Comparison of ENCODE assay signal across 1 cellular context in the genomic region with DNA sequence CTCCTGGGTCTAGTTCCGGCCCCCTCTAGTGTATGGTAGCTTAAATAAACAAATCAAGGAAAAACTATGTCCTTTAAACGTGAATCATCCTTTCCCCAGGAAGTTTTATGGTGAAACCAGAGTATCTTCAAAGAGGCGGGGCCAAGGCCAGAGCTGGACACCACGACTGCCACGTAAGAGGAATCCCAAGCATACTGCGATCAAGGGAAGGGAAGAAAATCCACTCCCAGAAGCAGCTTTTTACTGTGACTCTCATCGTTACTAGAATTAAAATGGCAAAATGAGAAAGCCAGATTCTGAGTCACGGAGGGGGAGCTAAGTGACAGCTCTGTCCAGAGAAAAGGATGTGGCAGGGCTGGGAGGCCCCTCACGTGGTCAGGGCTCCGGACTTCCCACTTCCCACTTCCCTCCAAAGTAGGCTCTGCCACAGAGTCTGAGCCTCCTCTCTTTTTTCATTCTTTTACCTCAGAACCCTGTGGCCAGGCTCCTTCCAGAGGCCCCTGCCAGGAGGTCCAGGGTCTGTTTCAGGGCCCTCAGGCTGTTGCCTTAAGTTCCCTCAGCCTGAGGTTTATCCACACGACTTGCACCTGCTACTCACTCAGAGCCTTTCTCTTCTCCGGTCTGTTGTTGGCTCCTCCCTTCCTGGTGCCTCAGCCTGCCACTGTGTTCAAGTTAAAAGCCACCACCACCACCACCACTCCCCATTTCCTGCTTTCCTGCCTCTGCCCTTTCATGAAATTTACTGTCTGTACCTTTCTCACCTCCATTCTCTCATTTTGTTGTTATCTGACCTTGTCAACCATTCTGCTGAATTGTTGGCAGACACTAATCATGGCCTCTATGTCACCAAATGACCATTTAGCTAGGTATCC.
TF ChIP-seq lines count a peak whose summit lies in the region.

No MANE protein-coding gene starts in this region.

TF ChIP-seq in HepG2, 621 proteins besides CTCF, POLR2A, EP300 and RAD21 (continued from another document and continues in another):
- TF ChIP-seq RXRB (CRISPR knock-in tag; IDR thresholded peaks at IDR 0.05; ENCODE audit: borderline replicate concordance) (peak; percentile 52; the same call in 1 of the 2 replicates), ZNF441 (CRISPR knock-in tag; IDR thresholded peaks at IDR 0.05; ENCODE audit: borderline replicate concordance) (0 out of 2 replicates have a peak, but pooled peaks have one; percentile 36), ZSCAN12 (CRISPR knock-in tag; IDR thresholded peaks at IDR 0.05) (no peak), TCF7 (IDR thresholded peaks at IDR 0.05; ENCODE audit: low read depth) (0 out of 2 replicates have a peak, but pooled peaks have one; percentile 38), ZNF775 (CRISPR knock-in tag; IDR thresholded peaks at IDR 0.05; ENCODE audit: borderline replicate concordance) (0 out of 2 replicates have a peak, but pooled peaks have one; percentile 7), ERF (CRISPR knock-in tag; IDR thresholded peaks at IDR 0.05) (peak; percentile 87; the same call in 1 of the 2 replicates), THAP11 (CRISPR knock-in tag; IDR thresholded peaks at IDR 0.05) (0 out of 2 replicates have a peak, but pooled peaks have one; percentile 34), FOXC1 (CRISPR knock-in tag; IDR thresholded peaks at IDR 0.05; ENCODE audit: borderline replicate concordance) (peak; percentile 54; the same call in 1 of the 2 replicates), DMAP1 (CRISPR knock-in tag; IDR thresholded peaks at IDR 0.05) (peak; percentile 93), SP5 (CRISPR knock-in tag; IDR thresholded peaks at IDR 0.05; ENCODE audit: borderline replicate concordance, low read depth) (peak; percentile 69), ZNF670 (CRISPR knock-in tag; IDR thresholded peaks at IDR 0.05; ENCODE audit: borderline replicate concordance) (peak; percentile 42; the same call in 1 of the 2 replicates), SP140L (CRISPR knock-in tag; IDR thresholded peaks at IDR 0.05; ENCODE audit: borderline replicate concordance) (0 out of 2 replicates have a peak, but pooled peaks have one; percentile 27), RARG (CRISPR knock-in tag; IDR thresholded peaks at IDR 0.05; ENCODE audit: low read depth) (no peak), GATA4 (IDR thresholded peaks at IDR 0.05; ENCODE audit: borderline replicate concordance, low read depth) (0 out of 2 replicates have a peak, but pooled peaks have one; percentile 17), ZBTB42 (CRISPR knock-in tag; IDR thresholded peaks at IDR 0.05) (no peak), PRPF4 (IDR thresholded peaks at IDR 0.05; ENCODE audit: low read depth, low read length, poor library complexity, severe bottlenecking) (no peak), U2AF1 (optimal IDR thresholded peaks at IDR 0.05; ENCODE audit: low read depth, low read length) (peak; percentile 42), TSC22D2 (CRISPR knock-in tag; IDR thresholded peaks at IDR 0.05; ENCODE audit: borderline replicate concordance) (0 out of 2 replicates have a peak, but pooled peaks have one; percentile 58), PPARG (CRISPR knock-in tag; conservative IDR thresholded peaks at IDR 0.05) (peak; percentile 24; the same call in 1 of the 2 replicates), CHCHD3 (CRISPR knock-in tag; IDR thresholded peaks at IDR 0.05) (no peak), CREB1 (IDR thresholded peaks at IDR 0.05) (no peak), CREB1 (CRISPR knock-in tag; IDR thresholded peaks at IDR 0.05) (peak; percentile 74), GZF1 (CRISPR knock-in tag; IDR thresholded peaks at IDR 0.05) (no peak), POGZ (CRISPR knock-in tag; IDR thresholded peaks at IDR 0.05) (peak; percentile 52; the same call in 1 of the 2 replicates), HDAC1 (CRISPR knock-in tag; IDR thresholded peaks at IDR 0.05) (peak; percentile 34; the same call in 1 of the 2 replicates), XRCC5 (optimal IDR thresholded peaks at IDR 0.05; ENCODE audit: low read length) (peak; percentile 67)
- TF ChIP-seq, protein P1, sequence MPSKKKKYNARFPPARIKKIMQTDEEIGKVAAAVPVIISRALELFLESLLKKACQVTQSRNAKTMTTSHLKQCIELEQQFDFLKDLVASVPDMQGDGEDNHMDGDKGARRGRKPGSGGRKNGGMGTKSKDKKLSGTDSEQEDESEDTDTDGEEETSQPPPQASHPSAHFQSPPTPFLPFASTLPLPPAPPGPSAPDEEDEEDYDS (CRISPR knock-in tag; IDR thresholded peaks at IDR 0.05), result peak; percentile 71; the same call in 1 of the 2 replicates
- TF ChIP-seq, protein P2, sequence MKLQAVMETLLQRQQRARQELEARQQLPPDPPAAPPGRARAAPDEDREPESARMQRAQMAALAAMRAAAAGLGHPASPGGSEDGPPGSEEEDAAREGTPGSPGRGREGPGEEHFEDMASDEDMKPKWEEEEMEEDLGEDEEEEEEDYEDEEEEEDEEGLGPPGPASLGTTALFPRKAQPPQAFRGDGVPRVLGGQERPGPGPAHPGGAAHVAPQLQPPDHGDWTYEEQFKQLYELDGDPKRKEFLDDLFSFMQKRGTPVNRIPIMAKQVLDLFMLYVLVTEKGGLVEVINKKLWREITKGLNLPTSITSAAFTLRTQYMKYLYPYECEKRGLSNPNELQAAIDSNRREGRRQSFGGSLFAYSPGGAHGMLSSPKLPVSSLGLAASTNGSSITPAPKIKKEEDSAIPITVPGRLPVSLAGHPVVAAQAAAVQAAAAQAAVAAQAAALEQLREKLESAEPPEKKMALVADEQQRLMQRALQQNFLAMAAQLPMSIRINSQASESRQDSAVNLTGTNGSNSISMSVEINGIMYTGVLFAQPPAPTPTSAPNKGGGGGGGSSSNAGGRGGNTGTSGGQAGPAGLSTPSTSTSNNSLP (IDR thresholded peaks at IDR 0.05; ENCODE audit: low read depth, low read length), result peak; percentile 41; the same call in 1 of the 2 replicates
- TF ChIP-seq, protein P3, sequence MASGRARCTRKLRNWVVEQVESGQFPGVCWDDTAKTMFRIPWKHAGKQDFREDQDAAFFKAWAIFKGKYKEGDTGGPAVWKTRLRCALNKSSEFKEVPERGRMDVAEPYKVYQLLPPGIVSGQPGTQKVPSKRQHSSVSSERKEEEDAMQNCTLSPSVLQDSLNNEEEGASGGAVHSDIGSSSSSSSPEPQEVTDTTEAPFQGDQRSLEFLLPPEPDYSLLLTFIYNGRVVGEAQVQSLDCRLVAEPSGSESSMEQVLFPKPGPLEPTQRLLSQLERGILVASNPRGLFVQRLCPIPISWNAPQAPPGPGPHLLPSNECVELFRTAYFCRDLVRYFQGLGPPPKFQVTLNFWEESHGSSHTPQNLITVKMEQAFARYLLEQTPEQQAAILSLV (CRISPR knock-in tag; IDR thresholded peaks at IDR 0.05; ENCODE audit: borderline replicate concordance), result 0 out of 2 replicates have a peak, but pooled peaks have one; percentile 26
- TF ChIP-seq, protein P4, sequence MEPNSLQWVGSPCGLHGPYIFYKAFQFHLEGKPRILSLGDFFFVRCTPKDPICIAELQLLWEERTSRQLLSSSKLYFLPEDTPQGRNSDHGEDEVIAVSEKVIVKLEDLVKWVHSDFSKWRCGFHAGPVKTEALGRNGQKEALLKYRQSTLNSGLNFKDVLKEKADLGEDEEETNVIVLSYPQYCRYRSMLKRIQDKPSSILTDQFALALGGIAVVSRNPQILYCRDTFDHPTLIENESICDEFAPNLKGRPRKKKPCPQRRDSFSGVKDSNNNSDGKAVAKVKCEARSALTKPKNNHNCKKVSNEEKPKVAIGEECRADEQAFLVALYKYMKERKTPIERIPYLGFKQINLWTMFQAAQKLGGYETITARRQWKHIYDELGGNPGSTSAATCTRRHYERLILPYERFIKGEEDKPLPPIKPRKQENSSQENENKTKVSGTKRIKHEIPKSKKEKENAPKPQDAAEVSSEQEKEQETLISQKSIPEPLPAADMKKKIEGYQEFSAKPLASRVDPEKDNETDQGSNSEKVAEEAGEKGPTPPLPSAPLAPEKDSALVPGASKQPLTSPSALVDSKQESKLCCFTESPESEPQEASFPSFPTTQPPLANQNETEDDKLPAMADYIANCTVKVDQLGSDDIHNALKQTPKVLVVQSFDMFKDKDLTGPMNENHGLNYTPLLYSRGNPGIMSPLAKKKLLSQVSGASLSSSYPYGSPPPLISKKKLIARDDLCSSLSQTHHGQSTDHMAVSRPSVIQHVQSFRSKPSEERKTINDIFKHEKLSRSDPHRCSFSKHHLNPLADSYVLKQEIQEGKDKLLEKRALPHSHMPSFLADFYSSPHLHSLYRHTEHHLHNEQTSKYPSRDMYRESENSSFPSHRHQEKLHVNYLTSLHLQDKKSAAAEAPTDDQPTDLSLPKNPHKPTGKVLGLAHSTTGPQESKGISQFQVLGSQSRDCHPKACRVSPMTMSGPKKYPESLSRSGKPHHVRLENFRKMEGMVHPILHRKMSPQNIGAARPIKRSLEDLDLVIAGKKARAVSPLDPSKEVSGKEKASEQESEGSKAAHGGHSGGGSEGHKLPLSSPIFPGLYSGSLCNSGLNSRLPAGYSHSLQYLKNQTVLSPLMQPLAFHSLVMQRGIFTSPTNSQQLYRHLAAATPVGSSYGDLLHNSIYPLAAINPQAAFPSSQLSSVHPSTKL (CRISPR knock-in tag; IDR thresholded peaks at IDR 0.05), result peak; percentile 51; the same call in 1 of the 2 replicates
- TF ChIP-seq, protein P5, sequence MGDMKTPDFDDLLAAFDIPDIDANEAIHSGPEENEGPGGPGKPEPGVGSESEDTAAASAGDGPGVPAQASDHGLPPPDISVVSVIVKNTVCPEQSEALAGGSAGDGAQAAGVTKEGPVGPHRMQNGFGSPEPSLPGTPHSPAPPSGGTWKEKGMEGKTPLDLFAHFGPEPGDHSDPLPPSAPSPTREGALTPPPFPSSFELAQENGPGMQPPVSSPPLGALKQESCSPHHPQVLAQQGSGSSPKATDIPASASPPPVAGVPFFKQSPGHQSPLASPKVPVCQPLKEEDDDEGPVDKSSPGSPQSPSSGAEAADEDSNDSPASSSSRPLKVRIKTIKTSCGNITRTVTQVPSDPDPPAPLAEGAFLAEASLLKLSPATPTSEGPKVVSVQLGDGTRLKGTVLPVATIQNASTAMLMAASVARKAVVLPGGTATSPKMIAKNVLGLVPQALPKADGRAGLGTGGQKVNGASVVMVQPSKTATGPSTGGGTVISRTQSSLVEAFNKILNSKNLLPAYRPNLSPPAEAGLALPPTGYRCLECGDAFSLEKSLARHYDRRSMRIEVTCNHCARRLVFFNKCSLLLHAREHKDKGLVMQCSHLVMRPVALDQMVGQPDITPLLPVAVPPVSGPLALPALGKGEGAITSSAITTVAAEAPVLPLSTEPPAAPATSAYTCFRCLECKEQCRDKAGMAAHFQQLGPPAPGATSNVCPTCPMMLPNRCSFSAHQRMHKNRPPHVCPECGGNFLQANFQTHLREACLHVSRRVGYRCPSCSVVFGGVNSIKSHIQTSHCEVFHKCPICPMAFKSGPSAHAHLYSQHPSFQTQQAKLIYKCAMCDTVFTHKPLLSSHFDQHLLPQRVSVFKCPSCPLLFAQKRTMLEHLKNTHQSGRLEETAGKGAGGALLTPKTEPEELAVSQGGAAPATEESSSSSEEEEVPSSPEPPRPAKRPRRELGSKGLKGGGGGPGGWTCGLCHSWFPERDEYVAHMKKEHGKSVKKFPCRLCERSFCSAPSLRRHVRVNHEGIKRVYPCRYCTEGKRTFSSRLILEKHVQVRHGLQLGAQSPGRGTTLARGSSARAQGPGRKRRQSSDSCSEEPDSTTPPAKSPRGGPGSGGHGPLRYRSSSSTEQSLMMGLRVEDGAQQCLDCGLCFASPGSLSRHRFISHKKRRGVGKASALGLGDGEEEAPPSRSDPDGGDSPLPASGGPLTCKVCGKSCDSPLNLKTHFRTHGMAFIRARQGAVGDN (CRISPR knock-in tag; IDR thresholded peaks at IDR 0.05), result peak; percentile 83
- TF ChIP-seq, protein P6, sequence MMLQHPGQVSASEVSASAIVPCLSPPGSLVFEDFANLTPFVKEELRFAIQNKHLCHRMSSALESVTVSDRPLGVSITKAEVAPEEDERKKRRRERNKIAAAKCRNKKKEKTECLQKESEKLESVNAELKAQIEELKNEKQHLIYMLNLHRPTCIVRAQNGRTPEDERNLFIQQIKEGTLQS (CRISPR knock-in tag; IDR thresholded peaks at IDR 0.05), result 0 out of 2 replicates have a peak, but pooled peaks have one; percentile 11
- TF ChIP-seq, protein P7, sequence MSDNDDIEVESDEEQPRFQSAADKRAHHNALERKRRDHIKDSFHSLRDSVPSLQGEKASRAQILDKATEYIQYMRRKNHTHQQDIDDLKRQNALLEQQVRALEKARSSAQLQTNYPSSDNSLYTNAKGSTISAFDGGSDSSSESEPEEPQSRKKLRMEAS (IDR thresholded peaks at IDR 0.05), result peak; percentile 81
- TF ChIP-seq, protein P8, sequence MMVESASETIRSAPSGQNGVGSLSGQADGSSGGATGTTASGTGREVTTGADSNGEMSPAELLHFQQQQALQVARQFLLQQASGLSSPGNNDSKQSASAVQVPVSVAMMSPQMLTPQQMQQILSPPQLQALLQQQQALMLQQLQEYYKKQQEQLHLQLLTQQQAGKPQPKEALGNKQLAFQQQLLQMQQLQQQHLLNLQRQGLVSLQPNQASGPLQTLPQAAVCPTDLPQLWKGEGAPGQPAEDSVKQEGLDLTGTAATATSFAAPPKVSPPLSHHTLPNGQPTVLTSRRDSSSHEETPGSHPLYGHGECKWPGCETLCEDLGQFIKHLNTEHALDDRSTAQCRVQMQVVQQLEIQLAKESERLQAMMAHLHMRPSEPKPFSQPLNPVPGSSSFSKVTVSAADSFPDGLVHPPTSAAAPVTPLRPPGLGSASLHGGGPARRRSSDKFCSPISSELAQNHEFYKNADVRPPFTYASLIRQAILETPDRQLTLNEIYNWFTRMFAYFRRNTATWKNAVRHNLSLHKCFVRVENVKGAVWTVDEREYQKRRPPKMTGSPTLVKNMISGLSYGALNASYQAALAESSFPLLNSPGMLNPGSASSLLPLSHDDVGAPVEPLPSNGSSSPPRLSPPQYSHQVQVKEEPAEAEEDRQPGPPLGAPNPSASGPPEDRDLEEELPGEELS (CRISPR knock-in tag; IDR thresholded peaks at IDR 0.05), result peak; percentile 18; the same call in 1 of the 2 replicates
- TF ChIP-seq, protein P9, sequence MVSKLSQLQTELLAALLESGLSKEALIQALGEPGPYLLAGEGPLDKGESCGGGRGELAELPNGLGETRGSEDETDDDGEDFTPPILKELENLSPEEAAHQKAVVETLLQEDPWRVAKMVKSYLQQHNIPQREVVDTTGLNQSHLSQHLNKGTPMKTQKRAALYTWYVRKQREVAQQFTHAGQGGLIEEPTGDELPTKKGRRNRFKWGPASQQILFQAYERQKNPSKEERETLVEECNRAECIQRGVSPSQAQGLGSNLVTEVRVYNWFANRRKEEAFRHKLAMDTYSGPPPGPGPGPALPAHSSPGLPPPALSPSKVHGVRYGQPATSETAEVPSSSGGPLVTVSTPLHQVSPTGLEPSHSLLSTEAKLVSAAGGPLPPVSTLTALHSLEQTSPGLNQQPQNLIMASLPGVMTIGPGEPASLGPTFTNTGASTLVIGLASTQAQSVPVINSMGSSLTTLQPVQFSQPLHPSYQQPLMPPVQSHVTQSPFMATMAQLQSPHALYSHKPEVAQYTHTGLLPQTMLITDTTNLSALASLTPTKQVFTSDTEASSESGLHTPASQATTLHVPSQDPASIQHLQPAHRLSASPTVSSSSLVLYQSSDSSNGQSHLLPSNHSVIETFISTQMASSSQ (IDR thresholded peaks at IDR 0.05; ENCODE audit: low read depth), result no peak
- TF ChIP-seq, protein P9 (CRISPR knock-in tag; IDR thresholded peaks at IDR 0.05; ENCODE audit: borderline replicate concordance), result peak; percentile 1; the same call in 1 of the 2 replicates
